Comparison of ENCODE assay signal across 8 cellular contexts in the genomic region with DNA sequence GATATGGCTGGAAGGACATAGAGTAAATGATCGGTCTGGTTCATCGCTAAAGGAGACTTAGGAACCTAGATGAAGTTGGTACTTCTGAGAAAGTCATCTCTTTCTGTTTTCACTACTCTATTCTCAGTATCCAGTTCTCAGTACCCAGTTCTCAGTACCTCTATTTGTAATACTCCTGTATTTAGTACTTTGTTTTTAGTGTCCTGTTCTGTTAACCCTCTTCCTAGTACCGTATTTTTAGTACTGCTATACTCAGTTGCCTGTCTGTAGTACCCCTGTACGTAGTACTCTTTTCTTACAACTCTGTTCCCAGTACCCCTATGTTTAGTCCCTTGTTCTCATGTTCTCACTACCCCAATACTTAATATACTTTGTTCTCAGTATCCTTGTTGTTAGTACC. TPM values are rescaled to one million over a fixed set of nuclear protein-coding genes. Genes with fewer than 3 reads are reported as not detected.
DNase-seq lines count a peak whose midpoint lies in the region; ATAC-seq and TF ChIP-seq lines count a peak whose summit lies in the region.

No MANE protein-coding gene starts in this region.

- H3K4me3 ChIP-seq in iPS-15b (ENCODE audit: low read depth, low read length) (peak overlapping the region; percentile 71), tibial nerve (peak overlapping the region; percentile 74 to 80 (median 75))

- TF ChIP-seq POLR2A in tibial nerve (IDR thresholded peaks at IDR 0.05), result no peak

- peak overlapping the region in 2 of 4 donors; percentile 82 to 88 for H3K27ac ChIP-seq in tibial nerve

- H3K36me3 Mint-ChIP-seq in activated T-cell treated with anti-CD3 and anti-CD28 coated beads, Interleukin-2, amount 50 U/mL, for 72 hours (ENCODE audit: insufficient read depth in 2 of 2), result peaks cover 4 to 16% of the 10 kb centered on the region in 2 donors

- H3K9me3 ChIP-seq in iPS-15b (ENCODE audit: control insufficient read depth, insufficient read depth, low read length), result no peaks in the 10 kb centered on the region
- no peaks in the 10 kb centered on the region for H3K9me3 ChIP-seq in tibial nerve

- H3K27me3 ChIP-seq in iPS-15b (ENCODE audit: control insufficient read depth, insufficient read depth, low read length) (no peaks in the 10 kb centered on the region), tibial nerve (no peaks in the 10 kb centered on the region)

- peak overlapping the region; percentile 96 for H3K27ac Mint-ChIP-seq in activated T-cell treated with anti-CD3 and anti-CD28 coated beads, Interleukin-2, amount 50 U/mL, for 72 hours

- no peaks in the 10 kb centered on the region for H3K9me3 Mint-ChIP-seq in activated T-cell treated with anti-CD3 and anti-CD28 coated beads, Interleukin-2, amount 50 U/mL, for 72 hours

- TF ChIP-seq CTCF in tibial nerve (IDR thresholded peaks at IDR 0.05), result no peak

- 56 to 69% methylated on average over 4 of the region's 4 CpGs for WGBS in tibial nerve, 2 donors

- H3K9ac ChIP-seq in iPS-15b (ENCODE audit: low read depth, low read length), result no peak overlapping the region

- ATAC-seq in activated T-cell treated with anti-CD3 and anti-CD28 coated beads, Interleukin-2, amount 50 U/mL, for 72 hours (replicated peaks in 1 of 2), result peak; percentile 55 to 57
- ATAC-seq in HG02973 (IDR thresholded peaks at IDR 0.05; ENCODE audit: unreplicated experiment), result peak; percentile 56
- peak; percentile 5; the same call in 2 of the 3 replicates for ATAC-seq in SK-N-SH treated with all-trans-retinoic acid at 6 μM for 48 hours

- TF ChIP-seq EP300 in tibial nerve (IDR thresholded peaks at IDR 0.05), result no peak

- no peaks in the 10 kb centered on the region for H3K36me3 ChIP-seq in iPS-15b (ENCODE audit: control insufficient read depth, insufficient read depth, low read length)
- H3K36me3 ChIP-seq in tibial nerve, result no peaks in the 10 kb centered on the region

- peaks cover 71% of the 10 kb centered on the region for H3K4me1 Mint-ChIP-seq in activated T-cell treated with anti-CD3 and anti-CD28 coated beads, Interleukin-2, amount 50 U/mL, for 72 hours (ENCODE audit: low read depth)

- DNase-seq in activated T-cell treated with anti-CD3 and anti-CD28 coated beads, Interleukin-2, amount 50 U/mL, for 72 hours, result no peak
- DNase-seq in activated T-cell treated with anti-CD3 and anti-CD28 coated beads for 4 hours, result no peak
- DNase-seq in tibial nerve (ENCODE audit: low spot score in 2 of 2), result no peak
- DNase-seq in activated effector memory CD4-positive, alpha-beta T cell treated with anti-CD3 and anti-CD28 coated beads, Interleukin-2, amount 50 U/mL, for 16 hours, result no peak
- no peak for DNase-seq in GM03348 (ENCODE audit: low spot score)

- H3K4me1 ChIP-seq in iPS-15b (ENCODE audit: control insufficient read depth, insufficient read depth, low read length), result peaks cover 2% of the 10 kb centered on the region
- peaks cover 0 to 47% (median 10%) of the 10 kb centered on the region in 4 donors for H3K4me1 ChIP-seq in tibial nerve

- H3K4me3 Mint-ChIP-seq in activated T-cell treated with anti-CD3 and anti-CD28 coated beads, Interleukin-2, amount 50 U/mL, for 72 hours, result peak overlapping the region; percentile 96

- H3K27me3 Mint-ChIP-seq in activated T-cell treated with anti-CD3 and anti-CD28 coated beads, Interleukin-2, amount 50 U/mL, for 72 hours (ENCODE audit: low read depth), result peaks cover 11% of the 10 kb centered on the region

TF ChIP-seq in SK-N-SH treated with all-trans-retinoic acid at 6 μM for 48 hours, 23 proteins besides CTCF, POLR2A, EP300 and RAD21:
- TF ChIP-seq, protein P1, sequence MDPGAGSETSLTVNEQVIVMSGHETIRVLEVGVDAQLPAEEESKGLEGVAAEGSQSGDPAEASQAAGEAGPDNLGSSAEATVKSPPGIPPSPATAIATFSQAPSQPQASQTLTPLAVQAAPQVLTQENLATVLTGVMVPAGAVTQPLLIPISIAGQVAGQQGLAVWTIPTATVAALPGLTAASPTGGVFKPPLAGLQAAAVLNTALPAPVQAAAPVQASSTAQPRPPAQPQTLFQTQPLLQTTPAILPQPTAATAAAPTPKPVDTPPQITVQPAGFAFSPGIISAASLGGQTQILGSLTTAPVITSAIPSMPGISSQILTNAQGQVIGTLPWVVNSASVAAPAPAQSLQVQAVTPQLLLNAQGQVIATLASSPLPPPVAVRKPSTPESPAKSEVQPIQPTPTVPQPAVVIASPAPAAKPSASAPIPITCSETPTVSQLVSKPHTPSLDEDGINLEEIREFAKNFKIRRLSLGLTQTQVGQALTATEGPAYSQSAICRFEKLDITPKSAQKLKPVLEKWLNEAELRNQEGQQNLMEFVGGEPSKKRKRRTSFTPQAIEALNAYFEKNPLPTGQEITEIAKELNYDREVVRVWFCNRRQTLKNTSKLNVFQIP (CRISPR knock-in tag; IDR thresholded peaks at IDR 0.05; ENCODE audit: borderline replicate concordance, low read depth), result no peak

RNA-seq across cellular contexts. Expression of gene RFXAP, which starts 1.2 kb away (rescaled TPM):
- 10 to 100 TPM; 13.9 to 20.2 TPM for total RNA-seq in activated T-cell treated with anti-CD3 and anti-CD28 coated beads, Interleukin-2, amount 50 U/mL, for 72 hours
- 10 to 100 TPM in 1 of 4 donors, 1 to 10 TPM in 3; 4.8 to 12.9 (median 5.9) TPM for total RNA-seq in tibial nerve

Comparison
In these comparisons a context has a peak if more than half of its experiments do, and no peak if none do; other contexts are left out.
1. ATAC-seq: peak in every context shown above with its lines; median percentile 56 in activated T-cell treated with anti-CD3 and anti-CD28 coated beads, Interleukin-2, amount 50 U/mL, for 72 hours; 56 in HG02973; 5 in SK-N-SH treated with all-trans-retinoic acid at 6 μM for 48 hours.